In genomic region chr18:77139619-77140018, GRCh38 we compare ENCODE assay signal across 18 cellular contexts. TPM values are rescaled to one million over a fixed set of nuclear protein-coding genes. Genes with fewer than 3 reads are reported as not detected.
A peak's percentile ranks its signal among the peaks of the same experiment; 100 is the strongest.
DNase-seq lines count a peak whose midpoint lies in the region; ATAC-seq and TF ChIP-seq lines count a peak whose summit lies in the region.
"Had no signal": no experiment of that assay in that cellular context is flagged by ENCODE, and none has a peak within 500 bp of the region (broad histone marks: within the 10 kb centered on the region; RNA-seq: fewer than 3 reads in every experiment).

No MANE protein-coding gene starts in this region.

- H3K36me3 ChIP-seq in CD8-positive, alpha-beta T cell (ENCODE audit: insufficient read depth, low read length) = no peaks in the 10 kb centered on the region
- H3K36me3 ChIP-seq in Karpas-422 (ENCODE audit: insufficient read depth, low read length) = no peaks in the 10 kb centered on the region
- H3K36me3 ChIP-seq: HAP-1 had no signal

- peaks cover 13% of the 10 kb centered on the region for H3K36me3 Mint-ChIP-seq in activated CD4-positive, alpha-beta memory T cell treated with anti-CD3 and anti-CD28 coated beads for 36 hours
- H3K36me3 Mint-ChIP-seq in activated CD4-positive, alpha-beta memory T cell treated with anti-CD3 and anti-CD28 coated beads, Interleukin-2, amount 10 ng/mL, durations not matched to agents 7 days and 5 days (ENCODE audit: low read depth) = peaks cover 27% of the 10 kb centered on the region
- H3K36me3 Mint-ChIP-seq in CD8-positive, alpha-beta T cell = peaks cover 4% of the 10 kb centered on the region
- peaks cover 25% of the 10 kb centered on the region for H3K36me3 Mint-ChIP-seq in dendritic cell treated with granulocyte-macrophage colony-stimulating factor and Interleukin-4, amounts not matched to agents 40 ng/mL and 50 ng/mL, for 4 days (ENCODE audit: low read depth)
- H3K36me3 Mint-ChIP-seq in type B pancreatic cell = no peaks in the 10 kb centered on the region

- peaks cover 36% of the 10 kb centered on the region for H3K4me1 Mint-ChIP-seq in activated CD4-positive, alpha-beta memory T cell treated with anti-CD3 and anti-CD28 coated beads for 36 hours (ENCODE audit: low read depth)
- peaks cover 47% of the 10 kb centered on the region for H3K4me1 Mint-ChIP-seq in activated CD4-positive, alpha-beta memory T cell treated with anti-CD3 and anti-CD28 coated beads, Interleukin-2, amount 10 ng/mL, durations not matched to agents 7 days and 5 days
- peaks cover 35% of the 10 kb centered on the region for H3K4me1 Mint-ChIP-seq in CD8-positive, alpha-beta T cell (ENCODE audit: low read depth)
- H3K4me1 Mint-ChIP-seq in dendritic cell treated with granulocyte-macrophage colony-stimulating factor and Interleukin-4, amounts not matched to agents 40 ng/mL and 50 ng/mL, for 4 days (ENCODE audit: low read depth) = peaks cover 48% of the 10 kb centered on the region
- H3K4me1 Mint-ChIP-seq in type B pancreatic cell (ENCODE audit: unreplicated experiment) = peaks cover 11% of the 10 kb centered on the region

- H3K4me3 Mint-ChIP-seq in activated CD4-positive, alpha-beta memory T cell treated with anti-CD3 and anti-CD28 coated beads for 36 hours = no peak overlapping the region
- no peak overlapping the region for H3K4me3 Mint-ChIP-seq in activated CD4-positive, alpha-beta memory T cell treated with anti-CD3 and anti-CD28 coated beads, Interleukin-2, amount 10 ng/mL, durations not matched to agents 7 days and 5 days
- H3K4me3 Mint-ChIP-seq in CD8-positive, alpha-beta T cell = no peak overlapping the region
- no peak overlapping the region for H3K4me3 Mint-ChIP-seq in dendritic cell treated with granulocyte-macrophage colony-stimulating factor and Interleukin-4, amounts not matched to agents 40 ng/mL and 50 ng/mL, for 4 days
- no peak overlapping the region for H3K4me3 Mint-ChIP-seq in type B pancreatic cell

- H3K27ac Mint-ChIP-seq in activated CD4-positive, alpha-beta memory T cell treated with anti-CD3 and anti-CD28 coated beads for 36 hours = peak overlapping the region; percentile 29
- no peak overlapping the region for H3K27ac Mint-ChIP-seq in activated CD4-positive, alpha-beta memory T cell treated with anti-CD3 and anti-CD28 coated beads, Interleukin-2, amount 10 ng/mL, durations not matched to agents 7 days and 5 days
- peak overlapping the region; percentile 24 for H3K27ac Mint-ChIP-seq in CD8-positive, alpha-beta T cell
- H3K27ac Mint-ChIP-seq in dendritic cell treated with granulocyte-macrophage colony-stimulating factor and Interleukin-4, amounts not matched to agents 40 ng/mL and 50 ng/mL, for 4 days = peak overlapping the region; percentile 85
- H3K27ac Mint-ChIP-seq in type B pancreatic cell = no peak overlapping the region

- H3K27me3 ChIP-seq in CD8-positive, alpha-beta T cell (ENCODE audit: insufficient read depth, low read length) = no peaks in the 10 kb centered on the region
- no peaks in the 10 kb centered on the region; the same call in 1 of the 2 replicates for H3K27me3 ChIP-seq in Karpas-422 (ENCODE audit: low read length)

- no peak overlapping the region for H3K4me3 ChIP-seq in CD8-positive, alpha-beta T cell (ENCODE audit: low read depth, low read length)
- H3K4me3 ChIP-seq in Karpas-422 (ENCODE audit: low read length) = no peak overlapping the region
- H3K4me3 ChIP-seq: GM23248, HAP-1 had no signal

- no peaks in the 10 kb centered on the region for H3K9me2 ChIP-seq in Karpas-422 (replicated peaks; ENCODE audit: insufficient read depth, low read length)

- TF ChIP-seq CTCF in CD8-positive, alpha-beta T cell (IDR thresholded peaks at IDR 0.05) = no peak
- TF ChIP-seq CTCF in type B pancreatic cell (conservative IDR thresholded peaks at IDR 0.05) = no peak

- H3K9me3 ChIP-seq in CD8-positive, alpha-beta T cell (ENCODE audit: low read length) = peaks cover 6% of the 10 kb centered on the region
- peaks cover 15% of the 10 kb centered on the region; the same call in 1 of the 2 replicates for H3K9me3 ChIP-seq in Karpas-422 (ENCODE audit: low read length)

- peaks cover 23% of the 10 kb centered on the region for H3K4me1 ChIP-seq in CD8-positive, alpha-beta T cell (ENCODE audit: insufficient read depth, low read length)
- peaks cover 30% of the 10 kb centered on the region for H3K4me1 ChIP-seq in Karpas-422 (ENCODE audit: low read length)
- H3K4me1 ChIP-seq: HAP-1 had no signal

- CTCF ChIA-PET in activated CD4-positive, alpha-beta memory T cell treated with anti-CD3 and anti-CD28 coated beads for 36 hours (lab: Charles Lee) = interaction anchor here (1.0 to 1.1 kb wide), 2 partner anchors 40 to 139 kb away, joined by 3 read pairs; no protein-coding TSS in a partner anchor
- CTCF ChIA-PET in activated CD4-positive, alpha-beta memory T cell treated with anti-CD3 and anti-CD28 coated beads, Interleukin-2, amount 10 ng/mL, durations not matched to agents 7 days and 5 days (lab: Charles Lee) = interaction anchor here (1.0 kb wide), 1 partner anchor 78 kb away, joined by 3 read pairs; no protein-coding TSS in a partner anchor
- CTCF ChIA-PET in CD8-positive, alpha-beta T cell (lab: Charles Lee) = interaction anchor here (1.4 kb wide), 2 partner anchors 68 to 139 kb away, joined by 3 to 4 read pairs; no protein-coding TSS in a partner anchor

- no peak overlapping the region for H3K9ac ChIP-seq in Karpas-422 (ENCODE audit: low read length)
- H3K9ac ChIP-seq: GM23248 had no signal

- no peak overlapping the region for H3K27ac ChIP-seq in CD8-positive, alpha-beta T cell (ENCODE audit: low read depth, low read length)
- no peak overlapping the region for H3K27ac ChIP-seq in Karpas-422 (ENCODE audit: low read length)
- H3K27ac ChIP-seq: GM23248, HL-60 had no signal

- no peak overlapping the region for H3K4me2 ChIP-seq in Karpas-422 (ENCODE audit: low read depth, low read length, poor library complexity, severe bottlenecking)

- H2AFZ ChIP-seq in Karpas-422 (ENCODE audit: low read length) = no peak overlapping the region
- H2AFZ ChIP-seq: GM23248 had no signal

- no peaks in the 10 kb centered on the region for H3K79me2 ChIP-seq in Karpas-422 (ENCODE audit: low read length)

- no peak for ATAC-seq in CD8-positive, alpha-beta T cell
- no peak for ATAC-seq in GM18498 (IDR thresholded peaks at IDR 0.05; ENCODE audit: unreplicated experiment)
- ATAC-seq: PC-3 had no signal

- no peaks in the 10 kb centered on the region for H4K20me1 ChIP-seq in Karpas-422 (ENCODE audit: insufficient read depth, low read depth, low read length)

- DNase-seq in activated CD4-positive, alpha-beta memory T cell treated with anti-CD3 and anti-CD28 coated beads for 36 hours = no peak
- no peak for DNase-seq in activated CD4-positive, alpha-beta memory T cell treated with anti-CD3 and anti-CD28 coated beads, Interleukin-2, amount 10 ng/mL, durations not matched to agents 7 days and 5 days
- DNase-seq in CD8-positive, alpha-beta T cell = no peak
- DNase-seq in type B pancreatic cell (ENCODE audit: extremely low spot score, unreplicated experiment) (peak; percentile 56), Karpas-422 (no peak)
- DNase-seq: DMS79 treated with DMSO at 0.1 percent for 48 hours, GM23248, NCI-H1436 treated with DMSO at 0.1 percent for 48 hours, NCI-H2029, NCI-H345, NCI-H524 treated with DMSO at 0.1 percent for 48 hours, PC-3, RPMI8226, SHP77 treated with DMSO at 0.1 percent for 48 hours had no signal

- H3K9me3 Mint-ChIP-seq in activated CD4-positive, alpha-beta memory T cell treated with anti-CD3 and anti-CD28 coated beads for 36 hours = peaks cover 28% of the 10 kb centered on the region
- H3K9me3 Mint-ChIP-seq in activated CD4-positive, alpha-beta memory T cell treated with anti-CD3 and anti-CD28 coated beads, Interleukin-2, amount 10 ng/mL, durations not matched to agents 7 days and 5 days = peaks cover 29% of the 10 kb centered on the region
- peaks cover 10% of the 10 kb centered on the region for H3K9me3 Mint-ChIP-seq in CD8-positive, alpha-beta T cell
- peaks cover 26% of the 10 kb centered on the region for H3K9me3 Mint-ChIP-seq in dendritic cell treated with granulocyte-macrophage colony-stimulating factor and Interleukin-4, amounts not matched to agents 40 ng/mL and 50 ng/mL, for 4 days
- peaks cover 5% of the 10 kb centered on the region for H3K9me3 Mint-ChIP-seq in type B pancreatic cell

- H3K27me3 Mint-ChIP-seq in activated CD4-positive, alpha-beta memory T cell treated with anti-CD3 and anti-CD28 coated beads for 36 hours = no peaks in the 10 kb centered on the region
- no peaks in the 10 kb centered on the region for H3K27me3 Mint-ChIP-seq in activated CD4-positive, alpha-beta memory T cell treated with anti-CD3 and anti-CD28 coated beads, Interleukin-2, amount 10 ng/mL, durations not matched to agents 7 days and 5 days
- no peaks in the 10 kb centered on the region for H3K27me3 Mint-ChIP-seq in CD8-positive, alpha-beta T cell (ENCODE audit: low read depth)
- peaks cover 1% of the 10 kb centered on the region for H3K27me3 Mint-ChIP-seq in dendritic cell treated with granulocyte-macrophage colony-stimulating factor and Interleukin-4, amounts not matched to agents 40 ng/mL and 50 ng/mL, for 4 days
- H3K27me3 Mint-ChIP-seq in type B pancreatic cell = peaks cover 14% of the 10 kb centered on the region

- POLR2A ChIA-PET in activated CD4-positive, alpha-beta memory T cell treated with anti-CD3 and anti-CD28 coated beads for 36 hours (lab: Charles Lee) = no interaction called here
- POLR2A ChIA-PET in activated CD4-positive, alpha-beta memory T cell treated with anti-CD3 and anti-CD28 coated beads, Interleukin-2, amount 10 ng/mL, durations not matched to agents 7 days and 5 days (lab: Charles Lee) = interaction anchor here (1.0 to 3.2 kb wide), 7 partner anchors 9 to 77 kb away, joined by 3 to 42 read pairs (median 4); partner anchors contain the start of gene MBP
- POLR2A ChIA-PET in CD8-positive, alpha-beta T cell (lab: Charles Lee) = interaction anchor here (1.0 kb wide), 1 partner anchor 25 kb away, joined by 4 read pairs; no protein-coding TSS in a partner anchor

- intact Hi-C loops in activated CD4-positive, alpha-beta memory T cell treated with anti-CD3 and anti-CD28 coated beads for 36 hours (cut with micrococcal nuclease) = loop anchor here (5.0 kb wide), 1 partner anchor 37 kb away; no protein-coding TSS in a partner anchor
- intact Hi-C loops in CD8-positive, alpha-beta T cell (cut with DNase I, micrococcal nuclease) = loop anchor here (2.0 to 10.0 kb wide), 2 partner anchors 71 to 315 kb away; partner anchors contain the start of gene ZNF236 (in 1 of the 2)
- intact Hi-C loops in dendritic cell treated with granulocyte-macrophage colony-stimulating factor and Interleukin-4, amounts not matched to agents 40 ng/mL and 50 ng/mL, for 4 days (cut with micrococcal nuclease) = loop anchor here (10.0 kb wide), 1 partner anchor 315 kb away; the partner anchor contains the start of gene ZNF236

RNA-seq across cellular contexts. Expression of gene MBP, which starts 7.0 kb away (rescaled TPM):
- 10 to 100 TPM; 38.9 to 40.4 TPM for total RNA-seq in activated CD4-positive, alpha-beta memory T cell treated with anti-CD3 and anti-CD28 coated beads for 36 hours
- 10 to 100 TPM; 81.4 to 95.3 TPM for total RNA-seq in activated CD4-positive, alpha-beta memory T cell treated with anti-CD3 and anti-CD28 coated beads, Interleukin-2, amount 10 ng/mL, durations not matched to agents 7 days and 5 days
- total RNA-seq in CD8-positive, alpha-beta T cell = 10 to 100 TPM; 67.9 to 70.7 TPM
- total RNA-seq in type B pancreatic cell (ENCODE audit: low replicate concordance) = 14.5 and 34.0 TPM in 2 replicates
- 58.3 and 67.8 TPM in 2 replicates for total RNA-seq in Karpas-422 (2014; rRNA removed; shearing (Covaris generic); ENCODE audit: low replicate concordance)

Comparison
In these comparisons a context has a peak if more than half of its experiments do, and no peak if none do; other contexts are left out.
1. H3K27ac Mint-ChIP-seq: peak in activated CD4-positive, alpha-beta memory T cell treated with anti-CD3 and anti-CD28 coated beads for 36 hours (single experiment), CD8-positive, alpha-beta T cell (single experiment) and dendritic cell treated with granulocyte-macrophage colony-stimulating factor and Interleukin-4, amounts not matched to agents 40 ng/mL and 50 ng/mL, for 4 days (single experiment); none in activated CD4-positive, alpha-beta memory T cell treated with anti-CD3 and anti-CD28 coated beads, Interleukin-2, amount 10 ng/mL, durations not matched to agents 7 days and 5 days (single experiment) and type B pancreatic cell (single experiment).